ENCODE assay signal across 7 cellular contexts in the genomic region with DNA sequence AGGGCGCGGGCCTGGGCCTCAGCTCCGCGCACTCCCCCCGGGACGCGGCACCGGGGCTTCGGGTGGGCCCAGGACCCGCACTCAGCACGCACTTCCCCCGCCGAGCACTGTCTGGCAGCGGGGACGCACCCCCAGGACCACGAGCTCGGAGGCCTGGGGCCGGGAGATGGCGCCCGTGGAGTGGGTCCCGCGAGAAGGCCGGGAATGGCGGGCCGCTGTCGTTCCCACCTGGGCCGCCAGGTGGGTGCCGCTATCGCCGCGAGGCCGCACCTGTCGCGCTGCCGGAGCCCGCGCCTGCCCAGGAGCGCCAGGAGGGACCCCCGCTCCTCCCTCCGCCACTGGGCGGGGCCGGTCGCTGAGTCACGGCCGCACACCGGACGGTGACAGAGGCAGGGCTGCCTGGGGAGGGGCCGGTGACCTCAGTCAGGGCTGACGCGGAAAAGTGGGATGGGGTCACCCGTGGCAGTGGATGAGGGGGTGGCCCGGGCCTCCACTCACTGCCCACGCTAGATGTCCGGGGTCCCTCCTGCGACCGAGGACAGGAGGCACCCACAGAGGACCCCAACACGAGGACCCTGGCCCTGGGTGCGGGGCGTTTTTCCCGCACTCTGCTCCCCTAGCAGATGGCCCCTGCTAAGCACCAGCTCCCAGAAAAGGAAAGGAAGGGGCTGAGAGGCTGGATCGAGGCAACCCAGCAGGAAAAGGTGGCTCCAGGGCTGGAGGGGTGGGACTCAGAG. TPM values are rescaled to one million over a fixed set of nuclear protein-coding genes. Genes with fewer than 3 reads are reported as not detected.
DNase-seq lines count a peak whose midpoint lies in the region; ATAC-seq, FAIRE-seq and TF ChIP-seq lines count a peak whose summit lies in the region.

No MANE protein-coding gene starts in this region.

- H3K9me3 ChIP-seq in Peyer's patch (peaks cover 0 to 3% (median 0%) of the 10 kb centered on the region in 4 donors), adipocyte (ENCODE audit: control insufficient read depth, low read length) (no peaks in the 10 kb centered on the region), iPS-18c (ENCODE audit: control insufficient read depth, insufficient read depth, low read length) (no peaks in the 10 kb centered on the region)

- peak overlapping the region; percentile 79 to 100 (median 90) for H3K27ac ChIP-seq in Peyer's patch

- TF ChIP-seq POLR2A in Peyer's patch (IDR thresholded peaks at IDR 0.05): peak in 1 of 2 donors; percentile 32

- TF ChIP-seq CTCF in Peyer's patch (IDR thresholded peaks at IDR 0.05): peak; percentile 62 to 94 (median 80)

- FAIRE-seq in GM19239 (lab: Jason Lieb, UNC): peak; percentile 11

- H3K4me1 ChIP-seq in Peyer's patch (peaks cover 0 to 49% (median 25%) of the 10 kb centered on the region in 4 donors), adipocyte (ENCODE audit: control insufficient read depth, insufficient read depth, low read length) (peaks cover 39% of the 10 kb centered on the region)

- peak overlapping the region; percentile 78 for H3K9ac ChIP-seq in adipocyte (ENCODE audit: low read length)

- H3K4me3 ChIP-seq in Peyer's patch: peak overlapping the region; percentile 42 to 80 (median 71)
- H3K4me3 ChIP-seq in adipocyte (ENCODE audit: low read length): peak overlapping the region; percentile 71
- peak overlapping the region; percentile 60 for H3K4me3 ChIP-seq in iPS-18c (ENCODE audit: insufficient read depth, low read depth, low read length)

- DNase-seq in GM19239 (ENCODE audit: insufficient read length, low spot score) (peak; percentile 61), Peyer's patch (peak; percentile 64 to 88 (median 86)), adipocyte (ENCODE audit: low read depth) (peak; percentile 36)
- DNase-seq in stimulated activated CD4-positive, alpha-beta T cell treated with anti-CD3 and anti-CD28 coated beads, Interleukin-2, amount 100 ng/mL, for 4 hours (ENCODE audit: low read depth): peak; percentile 60

- ATAC-seq in GM21381 (IDR thresholded peaks at IDR 0.05; ENCODE audit: unreplicated experiment) (no peak), HG03039 (IDR thresholded peaks at IDR 0.05; ENCODE audit: unreplicated experiment) (no peak)

- no peaks in the 10 kb centered on the region for H3K36me3 ChIP-seq in Peyer's patch
- H3K36me3 ChIP-seq in adipocyte (ENCODE audit: control insufficient read depth, insufficient read depth, low read length, severe bottlenecking): no peaks in the 10 kb centered on the region

- H3K27me3 ChIP-seq in Peyer's patch: no peaks in the 10 kb centered on the region
- H3K27me3 ChIP-seq in adipocyte (replicated peaks; ENCODE audit: control insufficient read depth, insufficient read depth, low read length): no peaks in the 10 kb centered on the region

RNA-seq across cellular contexts. Expression of a gene that starts 6.9 kb away (rescaled TPM):
- 1,000 to 10,000 TPM; 2,510 to 3,878 (median 3,203) TPM for total RNA-seq in Peyer's patch

RNA-seq across cellular contexts. Expression of a gene that starts 8.7 kb away (rescaled TPM):
- total RNA-seq in Peyer's patch: 1 to 10 TPM; 1.2 to 7.9 (median 5.2) TPM

RNA-seq across cellular contexts. Expression of a gene that starts 32.7 kb away (rescaled TPM):
- total RNA-seq in Peyer's patch: 10 to 100 TPM; 38.2 to 66.9 (median 52.2) TPM

Comparison
In these comparisons a context has a peak if more than half of its experiments do, and no peak if none do; other contexts are left out.
1. DNase-seq: peak in every context shown above with its lines; median percentile 86 in Peyer's patch; 61 in GM19239; 60 in stimulated activated CD4-positive, alpha-beta T cell treated with anti-CD3 and anti-CD28 coated beads, Interleukin-2, amount 100 ng/mL, for 4 hours; 36 in adipocyte.